8 cellular contexts compared by ENCODE assay signal in genomic region chr19:55654833-55655647, GRCh38. TPM values are rescaled to one million over a fixed set of nuclear protein-coding genes. Genes with fewer than 3 reads are reported as not detected.
DNase-seq lines count a peak whose midpoint lies in the region; ATAC-seq and TF ChIP-seq lines count a peak whose summit lies in the region.

Gene U2AF2, plus strand, starts transcription at chr19:55655035. Its CDS starts 70 bp downstream, at chr19:55655105.

- peak within 1 kb of the TSS; percentile 90 for H2AFZ ChIP-seq in PC-9

- no peaks in the 10 kb centered on the region for H3K9me3 Mint-ChIP-seq in activated T-cell treated with anti-CD3 and anti-CD28 coated beads, Interleukin-2, amount 50 U/mL, for 4 hours

- peaks cover 25% of the 10 kb centered on the region for H3K36me3 Mint-ChIP-seq in activated T-cell treated with anti-CD3 and anti-CD28 coated beads, Interleukin-2, amount 50 U/mL, for 4 hours (ENCODE audit: insufficient read depth)

- H3K36me3 ChIP-seq in PC-9 (ENCODE audit: low read depth) = peaks cover 26% of the 10 kb centered on the region
- H3K36me3 ChIP-seq in esophagus muscularis mucosa = peaks cover 7 to 39% (median 22%) of the 10 kb centered on the region in 4 donors

- H3F3A ChIP-seq in PC-9 (ENCODE audit: insufficient read depth, low read depth) = peaks cover 10% of the 10 kb centered on the region; the same call in 1 of the 2 replicates

- peak; percentile 27 for ATAC-seq in GM21526 (IDR thresholded peaks at IDR 0.05; ENCODE audit: low FRiP score, unreplicated experiment)
- ATAC-seq in activated T-cell treated with anti-CD3 and anti-CD28 coated beads, Interleukin-2, amount 50 U/mL, for 4 hours = peak; percentile 55

- no peaks in the 10 kb centered on the region for H3K9me2 ChIP-seq in PC-9 (ENCODE audit: insufficient read depth)

- peak within 1 kb of the TSS; percentile 99 for H3K4me2 ChIP-seq in PC-9

- 0 out of 2 replicates have a peak, but pooled peaks have one; percentile 4 for TF ChIP-seq CTCF in PC-9 (conservative IDR thresholded peaks at IDR 0.05)
- TF ChIP-seq CTCF in esophagus muscularis mucosa (IDR thresholded peaks at IDR 0.05) = peak in 1 of 3 experiments; percentile 8

- peaks cover 52% of the 10 kb centered on the region for H3K79me2 ChIP-seq in PC-9 (ENCODE audit: low read depth)

- peak within 1 kb of the TSS; percentile 91 for H3K4me3 Mint-ChIP-seq in activated T-cell treated with anti-CD3 and anti-CD28 coated beads, Interleukin-2, amount 50 U/mL, for 4 hours

- H3K4me1 Mint-ChIP-seq in activated T-cell treated with anti-CD3 and anti-CD28 coated beads, Interleukin-2, amount 50 U/mL, for 4 hours (ENCODE audit: low read depth) = peaks cover 39% of the 10 kb centered on the region

- intact Hi-C loops in PC-9 (cut with micrococcal nuclease; ENCODE audit: unreplicated experiment) (loop anchor here (1.0 to 5.0 kb wide), 3 partner anchors 12 to 487 kb away; partner anchors contain the start of genes ZNF444 and ZNF581), esophagus muscularis mucosa (cut with DNase I) (loop anchor here (10.0 kb wide), 1 partner anchor 540 kb away; the partner anchor contains the start of gene PPP1R12C)

- peak; percentile 39 for TF ChIP-seq POLR2A in esophagus muscularis mucosa (IDR thresholded peaks at IDR 0.05; ENCODE audit: low read depth)

- H3K4me1 ChIP-seq in PC-9 (replicated peaks; ENCODE audit: insufficient read depth) (peaks cover 25% of the 10 kb centered on the region), esophagus muscularis mucosa (peaks cover 52 to 68% (median 57%) of the 10 kb centered on the region in 4 donors)

- CTCF ChIA-PET in PC-9 (lab: Charles Lee) = interaction anchor here (0.5 to 1.3 kb wide), 5 partner anchors 13 to 940 kb away, joined by 4 to 8 read pairs (median 5); partner anchors contain the start of gene ZNF71

- H3K27me3 Mint-ChIP-seq in activated T-cell treated with anti-CD3 and anti-CD28 coated beads, Interleukin-2, amount 50 U/mL, for 4 hours (ENCODE audit: low read depth) = no peaks in the 10 kb centered on the region

- peak; percentile 96 for DNase-seq in DMS114 treated with DMSO at 0.1 percent for 48 hours (lab: John Stamatoyannopoulos, UW; ENCODE audit: unreplicated experiment)
- peak; percentile 94 for DNase-seq in HuH-7.5 (ENCODE audit: low spot score)
- peak; percentile 71 to 97 for DNase-seq in PC-9
- DNase-seq in activated T-cell treated with anti-CD3 and anti-CD28 coated beads, Interleukin-2, amount 50 U/mL, for 4 hours = peak; percentile 98
- peak; percentile 98 for DNase-seq in esophagus muscularis mucosa (ENCODE audit: extremely low spot score)
- peak; percentile 91 for DNase-seq in myocyte (ENCODE audit: low read depth)
- peak; percentile 88 to 91 for DNase-seq in stimulated activated CD8-positive, alpha-beta memory T cell treated with anti-CD3 and anti-CD28 coated beads, Interleukin-7, amount 100 ng/mL, for 48 hours (ENCODE audit: extremely low read depth in 1 of 2, low read depth in 1 of 2)

- H3K4me3 ChIP-seq in PC-9 (peak within 1 kb of the TSS; percentile 93), esophagus muscularis mucosa (peak within 1 kb of the TSS; percentile 78 to 100 (median 92))

- no peak for TF ChIP-seq EP300 in esophagus muscularis mucosa (IDR thresholded peaks at IDR 0.05)

- no peaks in the 10 kb centered on the region for H3K9me3 ChIP-seq in PC-9 (ENCODE audit: insufficient read depth, low read depth)
- no peaks in the 10 kb centered on the region for H3K9me3 ChIP-seq in esophagus muscularis mucosa

- peaks cover 46% of the 10 kb centered on the region for H4K20me1 ChIP-seq in PC-9 (ENCODE audit: insufficient read depth)

- H3K27ac ChIP-seq in PC-9 (peak within 1 kb of the TSS; percentile 95), esophagus muscularis mucosa (replicated peaks in 1 of 4) (peak within 1 kb of the TSS; percentile 97 to 100 (median 98))

- WGBS in esophagus muscularis mucosa = under 1% methylated on average over 45 of the region's 99 CpGs

- no peaks in the 10 kb centered on the region for H3K27me3 ChIP-seq in PC-9 (ENCODE audit: insufficient read depth, low read depth)
- H3K27me3 ChIP-seq in esophagus muscularis mucosa = no peaks in the 10 kb centered on the region

- BruUV-seq in PC-9 (replicated peaks; lab: Mats Ljungman, UMichigan) = no TSS peak

- POLR2A ChIA-PET in PC-9 (lab: Charles Lee; ENCODE audit: unreplicated experiment) = interaction anchor here (0.6 to 1.4 kb wide), 17 partner anchors 12 to 1206 kb away, joined by 3 to 13 read pairs (median 4); partner anchors contain the start of genes CDC42EP5, FIZ1, LENG9 and UBE2S

RNA-seq across cellular contexts. Expression of gene U2AF2, which starts in this region (rescaled TPM):
- total RNA-seq in PC-9 (2021) (252 and 323 TPM in 2 replicates), esophagus muscularis mucosa (100 to 1,000 TPM in 2 of 4 donors, 10 to 100 TPM in 2; 80.4 to 122 (median 104) TPM), myocyte (63.8 and 67.0 TPM in 2 replicates)
- total RNA-seq in activated T-cell treated with anti-CD3 and anti-CD28 coated beads, Interleukin-2, amount 50 U/mL, for 4 hours = 100 to 1,000 TPM; 467 to 532 (median 476) TPM
- 107 TPM for polyA plus RNA-seq in myocyte (2012)

Comparison
In these comparisons a context has a peak if more than half of its experiments do, and no peak if none do; other contexts are left out.
1. Peak in every context shown above with its lines: DNase-seq, ATAC-seq, H3K4me3 ChIP-seq and H3K27ac ChIP-seq.